In genomic region chr5:472656-473343, GRCh38 we compare ENCODE assay signal across 8 cellular contexts. TPM values are rescaled to one million over a fixed set of nuclear protein-coding genes. Genes with fewer than 3 reads are reported as not detected.
A peak's percentile ranks its signal among the peaks of the same experiment; 100 is the strongest.
DNase-seq lines count a peak whose midpoint lies in the region; ATAC-seq, FAIRE-seq and TF ChIP-seq lines count a peak whose summit lies in the region.

No MANE protein-coding gene starts in this region.

- H3K4me1 ChIP-seq in right cardiac atrium (ENCODE audit: control insufficient read depth, insufficient read depth, low read length) = peaks cover 5% of the 10 kb centered on the region

- peak overlapping the region; percentile 16 for H3K27ac ChIP-seq in angular gyrus (ENCODE audit: low read depth, low read length)
- H3K27ac ChIP-seq in right cardiac atrium (ENCODE audit: low read length) = no peak overlapping the region

- peak overlapping the region; percentile 73 for H3K4me3 ChIP-seq in right cardiac atrium (ENCODE audit: low read length)

- TF ChIP-seq CTCF in GM13976 (IDR thresholded peaks at IDR 0.05; ENCODE audit: borderline replicate concordance, control extremely low read depth, extremely low read depth, insufficient read depth, missing control alignments) = no peak

- peaks cover 10% of the 10 kb centered on the region for H3K4me1 Mint-ChIP-seq in T-helper 17 cell

- DNase-seq in GM13976 (ENCODE audit: low spot score) = peak; percentile 99
- peak; percentile 91 to 95 (median 94) for DNase-seq in NCI-H1417 (lab: John Stamatoyannopoulos, UW)
- DNase-seq in T-helper 17 cell = peak; percentile 90 to 92 (median 90)
- peak; percentile 90 to 97 (median 96) for DNase-seq in right cardiac atrium
- DNase-seq in putamen (ENCODE audit: low spot score) = peak; percentile 85
- DNase-seq in urothelium cell line (ENCODE audit: low spot score) = peak; percentile 100

- H3K4me3 Mint-ChIP-seq in T-helper 17 cell = peak overlapping the region; percentile 85

- H3K27ac Mint-ChIP-seq in T-helper 17 cell = no peak overlapping the region

- peaks cover 16% of the 10 kb centered on the region for H3K27me3 Mint-ChIP-seq in T-helper 17 cell

- under 1% methylated on average over 106 of the region's 106 CpGs for WGBS in right cardiac atrium

- H3K36me3 Mint-ChIP-seq in T-helper 17 cell (ENCODE audit: low read depth) = no peaks in the 10 kb centered on the region

- ATAC-seq in HG02759 (IDR thresholded peaks at IDR 0.05; ENCODE audit: unreplicated experiment) (peak; percentile 76), T-helper 17 cell (peak; percentile 87), right cardiac atrium (peak; percentile 82 to 87)

- intact Hi-C loops in right cardiac atrium (cut with DNase I) = no loop called here

- in situ Hi-C loops in GM13976 (cut with MboI; ENCODE audit: low sequenced_read_pairs, unreplicated experiment) = no loop called here

- peak; percentile 94 for FAIRE-seq in urothelium cell line (lab: Jason Lieb, UNC)

- no peaks in the 10 kb centered on the region for H3K27me3 ChIP-seq in right cardiac atrium (ENCODE audit: control insufficient read depth, insufficient read depth)

- no peaks in the 10 kb centered on the region for H3K9me3 ChIP-seq in T-helper 17 cell (ENCODE audit: control insufficient read depth, low read length, poor library complexity, severe bottlenecking)
- no peaks in the 10 kb centered on the region for H3K9me3 ChIP-seq in right cardiac atrium (ENCODE audit: control insufficient read depth, low read length)

RNA-seq across cellular contexts. Expression of gene EXOC3, which starts 29.8 kb away (rescaled TPM):
- total RNA-seq in T-helper 17 cell = 10 to 100 TPM; 71.3 to 86.3 TPM
- total RNA-seq in right cardiac atrium = 10 to 100 TPM; 42.4 to 50.2 (median 46.5) TPM
- polyA plus RNA-seq in right cardiac atrium = 30.1 TPM

RNA-seq across cellular contexts. Expression of gene SLC9A3, which starts 51.4 kb away (rescaled TPM):
- total RNA-seq in T-helper 17 cell = 1 to 10 TPM; 1.1 to 1.6 TPM
- total RNA-seq in right cardiac atrium = 1 to 10 TPM in 2 of 4 donors, under 1 TPM in 2; 0.94 to 1.1 (median 0.99) TPM
- polyA plus RNA-seq in right cardiac atrium = 1.1 TPM
